11 cellular contexts compared by ENCODE assay signal in the genomic region with DNA sequence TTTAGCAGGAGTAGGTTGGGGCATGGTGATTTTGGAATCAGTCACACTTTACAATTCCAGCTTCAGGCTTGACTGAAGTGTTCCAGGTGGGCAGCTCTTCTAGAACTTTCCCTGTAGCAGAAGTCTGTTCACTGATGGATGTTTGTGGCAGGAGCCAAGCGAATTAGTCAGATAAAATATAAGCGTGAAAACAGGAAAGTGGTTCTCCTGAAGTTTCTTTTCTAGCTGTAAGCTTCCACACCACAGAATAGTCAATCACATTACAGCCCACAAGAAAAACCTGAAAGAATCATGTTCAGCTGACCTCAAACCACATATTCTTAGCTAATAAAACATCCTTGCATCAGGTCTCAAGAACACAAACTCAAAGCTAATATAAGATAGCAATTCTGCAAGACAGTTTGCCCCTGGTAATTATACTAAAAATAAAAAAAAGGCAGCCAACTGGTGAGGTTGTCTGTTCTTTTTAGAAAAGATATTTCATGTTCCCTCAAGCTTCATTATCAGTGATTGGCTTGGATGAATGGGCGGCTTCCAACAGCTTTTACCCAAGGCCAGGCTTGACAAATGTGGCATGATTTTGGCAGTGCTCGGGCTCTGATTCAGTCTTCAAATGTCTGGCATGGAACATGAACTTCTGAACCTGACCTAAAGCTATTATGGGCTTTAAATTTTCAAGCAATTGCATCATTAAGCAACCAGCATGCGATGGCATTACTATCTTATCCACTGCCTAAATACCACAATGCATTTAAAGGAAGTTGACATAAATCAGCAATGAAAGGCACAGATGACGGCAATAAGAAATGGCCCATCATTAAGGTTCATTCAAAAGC.
DNase-seq lines count a peak whose midpoint lies in the region; ATAC-seq, FAIRE-seq and TF ChIP-seq lines count a peak whose summit lies in the region.
"Had no signal": no experiment of that assay in that cellular context is flagged by ENCODE, and none has a peak within 500 bp of the region (broad histone marks: within the 10 kb centered on the region; RNA-seq: fewer than 3 reads in every experiment).

No MANE protein-coding gene starts in this region.

- no peak for ATAC-seq in PC-3
- ATAC-seq in activated T-helper 17 cell treated with anti-CD3 and anti-CD28 coated beads, Interleukin-2, amount 50 U/mL, for 72 hours (replicated peaks), result no peak
- ATAC-seq: upper lobe of right lung had no signal

- peak; percentile 15 for DNase-seq in H54 (ENCODE audit: insufficient read length, low spot score)
- peak; percentile 33 for DNase-seq in PC-3
- peak; percentile 97 to 99 for DNase-seq in fibroblast of lung (ENCODE audit: low read depth in 2 of 2)
- DNase-seq in retinal pigment epithelial cell (ENCODE audit: low read depth), result peak; percentile 99
- DNase-seq in T-helper 9 cell, result no peak
- no peak for DNase-seq in activated naive CD4-positive, alpha-beta T cell treated with Interleukin-2 at 50 U/mL for 16 hours
- no peak for DNase-seq in GM13976 (ENCODE audit: low spot score)
- DNase-seq: upper lobe of right lung had no signal

- H3K36me3 Mint-ChIP-seq in activated T-helper 17 cell treated with anti-CD3 and anti-CD28 coated beads, Interleukin-2, amount 50 U/mL, for 72 hours (ENCODE audit: low read depth), result no peaks in the 10 kb centered on the region

- no peaks in the 10 kb centered on the region for H3K4me1 Mint-ChIP-seq in activated T-helper 17 cell treated with anti-CD3 and anti-CD28 coated beads, Interleukin-2, amount 50 U/mL, for 72 hours

- H3K4me3 ChIP-seq in PC-3 (ENCODE audit: low read length) (no peak overlapping the region), fibroblast of lung (replicated peaks in 1 of 4; ENCODE audit: control extremely low read depth in 1 of 4, insufficient read depth in 1 of 4, low read depth in 3 of 4, low read length in 4 of 4) (no peak overlapping the region), retinal pigment epithelial cell (ENCODE audit: low read length) (no peak overlapping the region)
- H3K4me3 ChIP-seq: upper lobe of right lung had no signal

- H3K4me1 ChIP-seq in PC-3 (ENCODE audit: insufficient read depth, low read length) (no peaks in the 10 kb centered on the region), fibroblast of lung (ENCODE audit: control insufficient read depth, extremely low read depth, insufficient read depth, low read length) (no peaks in the 10 kb centered on the region)
- H3K4me1 ChIP-seq: upper lobe of right lung had no signal

- POLR2A ChIA-PET in PC-3 (lab: Charles Lee; ENCODE audit: unreplicated experiment), result no interaction called here

- H3K9ac ChIP-seq in PC-3 (ENCODE audit: low read length) (no peak overlapping the region), fibroblast of lung (ENCODE audit: insufficient read depth, low read length) (no peak overlapping the region)
- H3K9ac ChIP-seq: KMS-11 had no signal

- H3K9me3 Mint-ChIP-seq in activated T-helper 17 cell treated with anti-CD3 and anti-CD28 coated beads, Interleukin-2, amount 50 U/mL, for 72 hours, result no peaks in the 10 kb centered on the region

- intact Hi-C loops in PC-3 (cut with micrococcal nuclease), result no loop called here

- no peak for TF ChIP-seq CTCF in PC-3 (conservative IDR thresholded peaks at IDR 0.05; ENCODE audit: low read depth, low read length)
- no peak for TF ChIP-seq CTCF in fibroblast of lung (conservative IDR thresholded peaks at IDR 0.05 in 1 of 2, IDR thresholded peaks at IDR 0.05 in 1 of 2; ENCODE audit: low read depth in 1 of 2, low read length in 2 of 2)
- TF ChIP-seq CTCF in retinal pigment epithelial cell (conservative IDR thresholded peaks at IDR 0.05; ENCODE audit: low read depth, low read length), result no peak
- no peak for TF ChIP-seq CTCF in GM13976 (IDR thresholded peaks at IDR 0.05; ENCODE audit: borderline replicate concordance, control extremely low read depth, extremely low read depth, insufficient read depth, missing control alignments)

- H3K79me2 ChIP-seq in PC-3 (ENCODE audit: low read length) (no peaks in the 10 kb centered on the region), fibroblast of lung (ENCODE audit: control insufficient read depth, insufficient read depth, low read length) (no peaks in the 10 kb centered on the region)

- H3K27me3 ChIP-seq in PC-3 (ENCODE audit: low read length) (peaks cover 7% of the 10 kb centered on the region; the same call in 1 of the 2 replicates), fibroblast of lung (ENCODE audit: control insufficient read depth, insufficient read depth, low read length) (no peaks in the 10 kb centered on the region)
- H3K27me3 ChIP-seq: upper lobe of right lung had no signal

- H3K27me3 Mint-ChIP-seq in activated T-helper 17 cell treated with anti-CD3 and anti-CD28 coated beads, Interleukin-2, amount 50 U/mL, for 72 hours, result peaks cover 3% of the 10 kb centered on the region

- in situ Hi-C loops in GM13976 (cut with MboI; ENCODE audit: low sequenced_read_pairs, unreplicated experiment), result no loop called here

- no peaks in the 10 kb centered on the region for H3K9me2 ChIP-seq in PC-3 (replicated peaks; ENCODE audit: low read length)

- TF ChIP-seq POLR2A in H54 (IDR thresholded peaks at IDR 0.05; ENCODE audit: low read depth, low read length), result no peak

- CTCF ChIA-PET in PC-3 (lab: Charles Lee), result no interaction called here

- no peak overlapping the region for H3K4me2 ChIP-seq in PC-3 (ENCODE audit: low read length)
- H3K4me2 ChIP-seq in fibroblast of lung (ENCODE audit: extremely low read depth, insufficient read depth, low read length), result no peak overlapping the region
- H3K4me2 ChIP-seq: KMS-11 had no signal

- H3K4me3 Mint-ChIP-seq in activated T-helper 17 cell treated with anti-CD3 and anti-CD28 coated beads, Interleukin-2, amount 50 U/mL, for 72 hours, result no peak overlapping the region
- H3K4me3 Mint-ChIP-seq: T-helper 1 cell treated with Interleukin-12 subunit alpha and Interleukin-12 subunit beta and Interleukin-4 antibody, amounts not matched to agents 30 μg/mL and 1 μg/mL, for 36 hours had no signal

- no peak overlapping the region for H3K27ac ChIP-seq in PC-3 (ENCODE audit: low read length)
- H3K27ac ChIP-seq in fibroblast of lung (ENCODE audit: insufficient read depth, low read length), result no peak overlapping the region
- H3K27ac ChIP-seq: KMS-11, upper lobe of right lung had no signal

- no peak overlapping the region for H3K27ac Mint-ChIP-seq in activated T-helper 17 cell treated with anti-CD3 and anti-CD28 coated beads, Interleukin-2, amount 50 U/mL, for 72 hours
- H3K27ac Mint-ChIP-seq: T-helper 1 cell treated with Interleukin-12 subunit alpha and Interleukin-12 subunit beta and Interleukin-4 antibody, amounts not matched to agents 30 μg/mL and 1 μg/mL, for 36 hours had no signal

- no peak overlapping the region for H2AFZ ChIP-seq in PC-3 (ENCODE audit: low read length)
- H2AFZ ChIP-seq in fibroblast of lung (ENCODE audit: low read length), result no peak overlapping the region

- H4K20me1 ChIP-seq in PC-3 (ENCODE audit: low read length), result no peaks in the 10 kb centered on the region
- H4K20me1 ChIP-seq in fibroblast of lung (ENCODE audit: control insufficient read depth, extremely low read depth, insufficient read depth, low read length), result no peaks in the 10 kb centered on the region

- no TSS peak for BruUV-seq in PC-3 (replicated peaks; lab: Mats Ljungman, UMichigan)

- H3K9me3 ChIP-seq in PC-3 (ENCODE audit: low read length) (no peaks in the 10 kb centered on the region), fibroblast of lung (ENCODE audit: control insufficient read depth, insufficient read depth, low read depth, low read length) (no peaks in the 10 kb centered on the region)
- H3K9me3 ChIP-seq: upper lobe of right lung had no signal

- H3K36me3 ChIP-seq in PC-3 (ENCODE audit: low read depth, low read length) (no peaks in the 10 kb centered on the region), fibroblast of lung (ENCODE audit: control insufficient read depth, insufficient read depth, low read length) (no peaks in the 10 kb centered on the region)
- H3K36me3 ChIP-seq: upper lobe of right lung had no signal

- H3F3A ChIP-seq in PC-3 (ENCODE audit: low read length, unreplicated experiment), result no peaks in the 10 kb centered on the region

- FAIRE-seq in H54 (lab: Jason Lieb, UNC), result peak; percentile 92

Comparison
In these comparisons a context has a peak if more than half of its experiments do, and no peak if none do; other contexts are left out.
1. DNase-seq: peak in H54 (single experiment), PC-3 (single experiment), fibroblast of lung (2 of 2) and retinal pigment epithelial cell (single experiment); none in T-helper 9 cell (single experiment), activated naive CD4-positive, alpha-beta T cell treated with Interleukin-2 at 50 U/mL for 16 hours (single experiment) and GM13976 (single experiment).